Comparison of ENCODE assay signal across 22 cellular contexts in the genomic region with DNA sequence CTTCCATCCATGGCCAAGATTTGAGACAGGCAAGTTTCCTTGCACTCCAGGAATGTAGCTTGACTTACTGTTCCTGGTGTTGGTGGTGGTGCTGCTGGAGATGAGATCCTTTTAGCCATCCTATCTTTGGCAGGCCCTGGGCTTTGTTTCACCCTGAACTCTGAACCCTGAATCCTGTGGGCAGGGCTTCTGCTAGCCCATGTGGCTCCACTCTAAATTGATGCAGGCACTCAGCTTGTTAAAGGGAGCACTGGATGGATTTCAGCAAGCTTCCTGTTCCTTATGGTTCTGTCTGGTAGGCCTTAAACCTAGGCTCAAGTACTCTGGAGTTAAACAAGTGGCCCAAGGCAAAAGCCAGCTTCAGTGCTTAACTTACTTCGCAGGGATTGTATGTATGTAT.
DNase-seq lines count a peak whose midpoint lies in the region; ATAC-seq, FAIRE-seq and TF ChIP-seq lines count a peak whose summit lies in the region.
"Had no signal": no experiment of that assay in that cellular context is flagged by ENCODE, and none has a peak within 500 bp of the region (broad histone marks: within the 10 kb centered on the region; RNA-seq: fewer than 3 reads in every experiment).

No MANE protein-coding gene starts in this region.

- 0 out of 2 replicates have a peak overlapping the region, but pooled peaks have one; percentile 13 for H3K18ac ChIP-seq in H1 (ENCODE audit: extremely low read depth, low read length)
- H3K18ac ChIP-seq in neuronal stem cell (ENCODE audit: low read length): peak overlapping the region; percentile 23

- H4K91ac ChIP-seq in H1 (replicated peaks; ENCODE audit: insufficient read length, low read length): no peak overlapping the region
- H4K91ac ChIP-seq in neuronal stem cell (ENCODE audit: low read depth, low read length, poor library complexity): no peak overlapping the region

- H3K23ac ChIP-seq in H1 (ENCODE audit: insufficient read length) (no peak overlapping the region), neuronal stem cell (ENCODE audit: low read depth, low read length, poor library complexity) (no peak overlapping the region)

- POLR2A ChIA-PET in H1 (lab: Charles Lee; ENCODE audit: partially characterized antibody): no interaction called here

- H2BK20ac ChIP-seq in H1 (ENCODE audit: low read length): no peak overlapping the region

- CTCF ChIA-PET in H1 (lab: Charles Lee; ENCODE audit: partially characterized antibody): interaction anchor here (0.6 to 1.2 kb wide), 4 partner anchors 33 to 222 kb away, joined by 3 to 4 read pairs (median 4); partner anchors contain the start of gene RGS6

- H3K4me2 ChIP-seq in H1 (ENCODE audit: insufficient read depth in 1 of 2, low read depth in 2 of 2, low read length in 2 of 2): no peak overlapping the region
- no peak overlapping the region for H3K4me2 ChIP-seq in neuronal stem cell (ENCODE audit: insufficient read depth, low read length, poor library complexity, severe bottlenecking)
- H3K4me2 ChIP-seq: A549; BLaER1 treated with 17β-estradiol and CSF1 and Interleukin-3, amounts not matched to agents 10 nM and 100 nM had no signal

- H4K20me1 ChIP-seq in H1 (replicated peaks in 1 of 2; ENCODE audit: control insufficient read depth in 1 of 2, insufficient read depth in 2 of 2, low read length in 2 of 2): no peaks in the 10 kb centered on the region
- H4K20me1 ChIP-seq: BLaER1 treated with 17β-estradiol and CSF1 and Interleukin-3, amounts not matched to agents 10 nM and 100 nM had no signal

- intact Hi-C loops in left ventricle myocardium superior (cut with micrococcal nuclease): no loop called here

- no peak overlapping the region for H4K5ac ChIP-seq in H1 (ENCODE audit: insufficient read length, low read depth, low read length)

- H3K4me3 ChIP-seq in H1 (ENCODE audit: extremely low read depth in 1 of 4, insufficient read depth in 2 of 4, low read depth in 3 of 4, low read length in 4 of 4) (no peak overlapping the region), neuronal stem cell (ENCODE audit: low read length in 2 of 2) (no peak overlapping the region), tibial nerve (no peak overlapping the region)
- H3K4me3 ChIP-seq: A549; BLaER1 treated with 17β-estradiol and CSF1 and Interleukin-3, amounts not matched to agents 10 nM and 100 nM; GM23248 had no signal

- no peak overlapping the region for H3K27ac ChIP-seq in H1 (ENCODE audit: low read depth, low read length)
- no peak overlapping the region for H3K27ac ChIP-seq in neuronal stem cell (replicated peaks; ENCODE audit: low read length)
- no peak overlapping the region for H3K27ac ChIP-seq in tibial nerve
- H3K27ac ChIP-seq: A549; BLaER1 treated with 17β-estradiol and CSF1 and Interleukin-3, amounts not matched to agents 10 nM and 100 nM; GM23248 had no signal

- no peaks in the 10 kb centered on the region for H3K23me2 ChIP-seq in H1 (ENCODE audit: low read depth, low read length)

- no peak for TF ChIP-seq CTCF in H1 (IDR thresholded peaks at IDR 0.05; ENCODE audit: control extremely low read depth in 1 of 3, insufficient read depth in 1 of 3, low read depth in 1 of 3, low read length in 3 of 3)
- TF ChIP-seq CTCF in tibial nerve (IDR thresholded peaks at IDR 0.05): no peak

- H3K9me3 ChIP-seq in H1 (ENCODE audit: insufficient read depth in 2 of 2, low read depth in 1 of 2, low read length in 1 of 2) (no peaks in the 10 kb centered on the region), neuronal stem cell (replicated peaks in 1 of 2; ENCODE audit: control insufficient read depth in 2 of 2, insufficient read depth in 1 of 2, low read depth in 1 of 2, low read length in 2 of 2) (no peaks in the 10 kb centered on the region), tibial nerve (no peaks in the 10 kb centered on the region)
- H3K9me3 ChIP-seq: A549; BE2C; BLaER1 treated with 17β-estradiol and CSF1 and Interleukin-3, amounts not matched to agents 10 nM and 100 nM had no signal

- no peak overlapping the region for H2BK12ac ChIP-seq in H1 (ENCODE audit: low read depth, low read length)
- H2BK12ac ChIP-seq in neuronal stem cell (ENCODE audit: low read length): no peak overlapping the region

- 100% methylated on average over 1 of the region's 1 CpG; no CpG with 5 or more reads in 1 of the 2 experiments for WGBS in H1 (ENCODE audit: extremely low coverage in 1 of 2, insufficient coverage in 1 of 2, insufficient read length in 1 of 2, insufficient replicate concordance in 2 of 2, low coverage in 1 of 2, low lambda C conversion rate in 2 of 2, missing lambda C conversion rate in 1 of 2), 2 experiments
- WGBS in neuronal stem cell (ENCODE audit: extremely low coverage in 2 of 2, insufficient read length in 2 of 2, insufficient replicate concordance in 1 of 2), 2 donors: no CpG with 5 or more reads among the region's 1 CpG
- 91 to 100% methylated on average over 1 of the region's 1 CpG for WGBS in tibial nerve, 2 donors

- H3K36me3 ChIP-seq in H1 (ENCODE audit: control insufficient read depth in 2 of 4, insufficient read depth in 4 of 4, low read length in 3 of 4) (no peaks in the 10 kb centered on the region), neuronal stem cell (replicated peaks in 1 of 2; ENCODE audit: control insufficient read depth in 2 of 2, insufficient read depth in 2 of 2, low read length in 2 of 2) (no peaks in the 10 kb centered on the region), tibial nerve (no peaks in the 10 kb centered on the region)
- H3K36me3 ChIP-seq: BE2C; BLaER1 treated with 17β-estradiol and CSF1 and Interleukin-3, amounts not matched to agents 10 nM and 100 nM had no signal

- no peak overlapping the region for H4K8ac ChIP-seq in H1 (ENCODE audit: extremely low read depth, insufficient read depth, low read length)
- H4K8ac ChIP-seq in neuronal stem cell (ENCODE audit: low read depth, low read length): no peak overlapping the region

- no peak for TF ChIP-seq RAD21 in H1 (IDR thresholded peaks at IDR 0.05 in 1 of 2, conservative IDR thresholded peaks at IDR 0.05 in 1 of 2; ENCODE audit: low read depth in 2 of 2, low read length in 2 of 2)

- H2BK5ac ChIP-seq in H1 (ENCODE audit: low read depth, low read length): no peak overlapping the region
- no peak overlapping the region for H2BK5ac ChIP-seq in neuronal stem cell (ENCODE audit: low read length)

- H2BK120ac ChIP-seq in H1 (replicated peaks; ENCODE audit: low read depth, low read length): no peak overlapping the region
- H2BK120ac ChIP-seq in neuronal stem cell (ENCODE audit: low read depth, low read length): no peak overlapping the region

- H2AK5ac ChIP-seq in H1 (ENCODE audit: low read depth, low read length) (no peak overlapping the region), neuronal stem cell (ENCODE audit: low read depth, low read length) (no peak overlapping the region)

- H3K56ac ChIP-seq in H1 (replicated peaks; ENCODE audit: insufficient read length, low read depth, low read length): no peak overlapping the region

- no peak for DNase-seq in GM12892 (ENCODE audit: insufficient read length)
- no peak for DNase-seq in H1 (ENCODE audit: low read depth in 1 of 2, low spot score in 2 of 2)
- no peak for DNase-seq in neuronal stem cell (ENCODE audit: low spot score)
- no peak for DNase-seq in urothelium cell line (ENCODE audit: low spot score)
- no peak for DNase-seq in left ventricle myocardium superior
- DNase-seq in tibial nerve (ENCODE audit: low spot score in 2 of 2): no peak
- DNase-seq: 8988T; ACHN; AML-193; BE2C; Calu3; CD4-positive, alpha-beta memory T cell; COR-L47; DMS53; DMS79 treated with DMSO at 0.1 percent for 48 hours; GF-D8; GM23248; H9 had no signal

- no peak for TF ChIP-seq EP300 in H1 (IDR thresholded peaks at IDR 0.05; ENCODE audit: borderline replicate concordance in 1 of 2, low read depth in 2 of 2, low read length in 2 of 2)
- no peak for TF ChIP-seq EP300 in tibial nerve (IDR thresholded peaks at IDR 0.05)

- no peak overlapping the region for H3K4ac ChIP-seq in H1 (replicated peaks; ENCODE audit: insufficient read length, low read depth, low read length)
- H3K4ac ChIP-seq in neuronal stem cell (ENCODE audit: low read length): no peak overlapping the region

- no peak overlapping the region for H2AFZ ChIP-seq in H1 (ENCODE audit: low read length)
- peak overlapping the region; percentile 58 for H2AFZ ChIP-seq in neuronal stem cell (ENCODE audit: low read length)
- H2AFZ ChIP-seq: GM23248 had no signal

- H3K27me3 ChIP-seq in H1 (replicated peaks in 1 of 4; ENCODE audit: control insufficient read depth in 3 of 4, extremely low read depth in 1 of 4, insufficient read depth in 3 of 4, low read length in 3 of 4) (no peaks in the 10 kb centered on the region), neuronal stem cell (ENCODE audit: control insufficient read depth in 3 of 3, insufficient read depth in 3 of 3, low read depth in 1 of 3, low read length in 3 of 3) (no peaks in the 10 kb centered on the region), tibial nerve (no peaks in the 10 kb centered on the region)
- H3K27me3 ChIP-seq: BE2C; BLaER1 treated with 17β-estradiol and CSF1 and Interleukin-3, amounts not matched to agents 10 nM and 100 nM had no signal

- no peaks in the 10 kb centered on the region for H3K79me2 ChIP-seq in H1 (ENCODE audit: control insufficient read depth in 1 of 2, insufficient read depth in 2 of 2, low read length in 2 of 2)

- FAIRE-seq in GM12892 (lab: Jason Lieb, UNC) (peak; percentile 57), H1 (lab: Jason Lieb, UNC) (no peak), urothelium cell line (lab: Jason Lieb, UNC) (peak; percentile 35)
- FAIRE-seq: A549 had no signal

- no peaks in the 10 kb centered on the region for H3K79me1 ChIP-seq in H1 (ENCODE audit: low read depth, low read length)
- no peaks in the 10 kb centered on the region for H3K79me1 ChIP-seq in neuronal stem cell (ENCODE audit: low read depth, low read length)

- no peaks in the 10 kb centered on the region; a peak in 1 of 7 replicates for H3K4me1 ChIP-seq in H1 (replicated peaks in 1 of 4; ENCODE audit: control insufficient read depth in 3 of 4, insufficient read depth in 4 of 4, low read length in 3 of 4)
- H3K4me1 ChIP-seq in neuronal stem cell (ENCODE audit: control insufficient read depth in 2 of 2, insufficient read depth in 1 of 2, low read depth in 1 of 2, low read length in 2 of 2): peaks cover 3 to 7% of the 10 kb centered on the region in 2 donors
- no peaks in the 10 kb centered on the region for H3K4me1 ChIP-seq in tibial nerve
- H3K4me1 ChIP-seq: A549, BE2C had no signal

- ATAC-seq in left ventricle myocardium superior (no peak), GM21367 (IDR thresholded peaks at IDR 0.05; ENCODE audit: unreplicated experiment) (no peak)
- ATAC-seq: A549, HCT116 had no signal

- H3K9ac ChIP-seq in H1 (replicated peaks in 1 of 4; ENCODE audit: extremely low read depth in 1 of 4, low read depth in 3 of 4, low read length in 3 of 4) (no peak overlapping the region), neuronal stem cell (ENCODE audit: low read depth, low read length, poor library complexity) (no peak overlapping the region)
- H3K9ac ChIP-seq: BLaER1 treated with 17β-estradiol and CSF1 and Interleukin-3, amounts not matched to agents 10 nM and 100 nM; GM23248 had no signal

- H2BK15ac ChIP-seq in H1 (ENCODE audit: low read length) (no peak overlapping the region), neuronal stem cell (ENCODE audit: low read length) (no peak overlapping the region)

- no peak overlapping the region for H3K14ac ChIP-seq in H1 (ENCODE audit: insufficient read length)
- H3K14ac ChIP-seq in neuronal stem cell (ENCODE audit: low read length): no peak overlapping the region

- no peak for TF ChIP-seq POLR2A in GM12892 (IDR thresholded peaks at IDR 0.05; ENCODE audit: low read depth, low read length)
- TF ChIP-seq POLR2A in H1 (IDR thresholded peaks at IDR 0.05; ENCODE audit: control extremely low read depth in 1 of 2, low read depth in 2 of 2, low read length in 2 of 2): no peak
- no peak for TF ChIP-seq POLR2A in tibial nerve (IDR thresholded peaks at IDR 0.05)
